Comparison of ENCODE assay signal across 9 cellular contexts in the genomic region with DNA sequence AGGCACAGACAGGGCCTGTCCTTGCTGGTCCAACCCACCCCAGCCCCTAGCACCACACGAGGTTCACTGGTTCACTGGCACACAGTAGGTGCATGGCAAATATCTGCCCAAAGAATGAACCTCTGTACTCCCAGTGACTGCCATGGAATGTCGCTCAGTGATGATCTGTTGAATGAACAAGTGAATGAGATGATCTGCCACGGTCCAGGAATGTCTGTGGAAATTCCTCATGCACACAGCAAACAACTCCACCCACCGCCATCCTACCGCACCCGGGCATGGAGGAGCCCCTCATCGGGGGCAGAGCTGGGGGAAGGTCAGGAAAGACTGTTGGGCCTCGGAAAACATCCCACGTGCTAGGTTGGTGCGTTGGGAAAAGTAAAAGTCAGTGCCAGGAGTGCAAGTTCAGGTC. TPM values are rescaled to one million over a fixed set of nuclear protein-coding genes. Genes with fewer than 3 reads are reported as not detected.
DNase-seq lines count a peak whose midpoint lies in the region; ATAC-seq, FAIRE-seq and TF ChIP-seq lines count a peak whose summit lies in the region.
"Had no signal": no experiment of that assay in that cellular context is flagged by ENCODE, and none has a peak within 500 bp of the region (broad histone marks: within the 10 kb centered on the region; RNA-seq: fewer than 3 reads in every experiment).

No MANE protein-coding gene starts in this region.

- TF ChIP-seq CTCF in BJ (IDR thresholded peaks at IDR 0.05; ENCODE audit: insufficient read depth, low read depth, low read length) (no peak), endothelial cell of umbilical vein (IDR thresholded peaks at IDR 0.05; ENCODE audit: extremely low read depth in 1 of 2, insufficient read depth in 1 of 2, low read depth in 1 of 2, low read length in 2 of 2) (no peak), neural progenitor cell (IDR thresholded peaks at IDR 0.05) (no peak)

- POLR2A ChIA-PET in BJ (lab: Charles Lee) = no interaction called here
- POLR2A ChIA-PET in endothelial cell of umbilical vein (lab: Charles Lee) = interaction anchor here (1.0 to 1.6 kb wide), 3 partner anchors 9 to 17 kb away, joined by 3 to 6 read pairs (median 4); no protein-coding TSS in a partner anchor

- H3K4me1 Mint-ChIP-seq in neural progenitor cell = peaks cover 73% of the 10 kb centered on the region

- H3K4me3 ChIP-seq in BJ (ENCODE audit: low read depth, low read length) (peak overlapping the region; percentile 72), endothelial cell of umbilical vein (replicated peaks in 1 of 3; ENCODE audit: insufficient read depth in 1 of 3, low read depth in 1 of 3, low read length in 3 of 3) (peak overlapping the region; percentile 71 to 88 (median 81)), neural progenitor cell (peak overlapping the region; percentile 82)

- TF ChIP-seq POLR2A in endothelial cell of umbilical vein (IDR thresholded peaks at IDR 0.05; ENCODE audit: low read depth, low read length) = no peak

- H3K9me3 ChIP-seq in endothelial cell of umbilical vein (replicated peaks; ENCODE audit: control insufficient read depth, insufficient read depth, low read length) (no peaks in the 10 kb centered on the region), neural progenitor cell (ENCODE audit: low read depth) (no peaks in the 10 kb centered on the region)

- H2AFZ ChIP-seq in endothelial cell of umbilical vein (ENCODE audit: low read depth, low read length) (no peak overlapping the region), neural progenitor cell (replicated peaks) (no peak overlapping the region)

- peak overlapping the region; percentile 12 for H3K27ac Mint-ChIP-seq in neural progenitor cell

- no peaks in the 10 kb centered on the region for H4K20me1 ChIP-seq in endothelial cell of umbilical vein (replicated peaks; ENCODE audit: control insufficient read depth, extremely low read depth, insufficient read depth, low read length)
- H4K20me1 ChIP-seq in neural progenitor cell (ENCODE audit: low read depth) = peaks cover 43% of the 10 kb centered on the region

- H3K36me3 ChIP-seq in BJ (ENCODE audit: control insufficient read depth, insufficient read depth, low read length) (peaks cover 3% of the 10 kb centered on the region), endothelial cell of umbilical vein (ENCODE audit: control insufficient read depth in 2 of 2, extremely low read depth in 1 of 2, insufficient read depth in 2 of 2, low read length in 2 of 2) (peaks cover 11 to 19% of the 10 kb centered on the region in 2 experiments), neural progenitor cell (no peaks in the 10 kb centered on the region)

- no peaks in the 10 kb centered on the region for H3K9me1 ChIP-seq in endothelial cell of umbilical vein (replicated peaks; ENCODE audit: control insufficient read depth, extremely low read depth, insufficient read depth, low read length)

- H3K79me2 ChIP-seq in endothelial cell of umbilical vein (ENCODE audit: control insufficient read depth, insufficient read depth, low read length) (peaks cover 68% of the 10 kb centered on the region), neural progenitor cell (ENCODE audit: low read depth) (peaks cover 54% of the 10 kb centered on the region)

- H3K4me3 Mint-ChIP-seq in neural progenitor cell = peak overlapping the region; percentile 83

- dilution Hi-C loops in endothelial cell of umbilical vein (cut with MboI; ENCODE audit: extremely low pct_ligation_motif_present, low sequenced_read_pairs) = no loop called here

- H3K9ac ChIP-seq in endothelial cell of umbilical vein (replicated peaks; ENCODE audit: extremely low read depth, insufficient read depth, low read length) (peak overlapping the region; percentile 94), neural progenitor cell (no peak overlapping the region)

- CTCF ChIA-PET in BJ (lab: Yijun Ruan, JAX) = interaction anchor here (1.2 to 1.3 kb wide), 2 partner anchors 16 to 32 kb away, joined by 3 to 6 read pairs; no protein-coding TSS in a partner anchor
- CTCF ChIA-PET in endothelial cell of umbilical vein (lab: Charles Lee) = interaction anchor here (1.0 to 10.8 kb wide), 4 partner anchors 11 to 34 kb away, joined by 3 to 95 read pairs (median 4); no protein-coding TSS in a partner anchor

- H3K4me1 ChIP-seq in endothelial cell of umbilical vein (ENCODE audit: control insufficient read depth, extremely low read depth, insufficient read depth, low read length) (peaks cover 63% of the 10 kb centered on the region), neural progenitor cell (peaks cover 57% of the 10 kb centered on the region)

- peak; percentile 59 for FAIRE-seq in endothelial cell of umbilical vein (lab: Jason Lieb, UNC)

- TSS peak; percentile 11 for BruUV-seq in endothelial cell of umbilical vein (replicated peaks; lab: Mats Ljungman, UMichigan)

- peaks cover 41% of the 10 kb centered on the region for H3F3A ChIP-seq in neural progenitor cell (ENCODE audit: low read depth)

- no peaks in the 10 kb centered on the region for H3K9me3 Mint-ChIP-seq in neural progenitor cell

- peaks cover 3% of the 10 kb centered on the region for H3K27me3 Mint-ChIP-seq in neural progenitor cell (ENCODE audit: insufficient read depth, low read depth)

- intact Hi-C loops in endothelial cell of umbilical vein (cut with micrococcal nuclease) = loop anchor here (5.0 kb wide), 1 partner anchor 153 kb away; a partner anchor contains a TSS

- no peaks in the 10 kb centered on the region for H3K36me3 Mint-ChIP-seq in neural progenitor cell

- ATAC-seq in HG03097 (IDR thresholded peaks at IDR 0.05; ENCODE audit: low FRiP score, unreplicated experiment) = no peak
- ATAC-seq in GM21737 (IDR thresholded peaks at IDR 0.05; ENCODE audit: unreplicated experiment) = no peak

- no peaks in the 10 kb centered on the region for H3K27me3 ChIP-seq in BJ (ENCODE audit: control insufficient read depth, insufficient read depth, low read length)
- H3K27me3 ChIP-seq in endothelial cell of umbilical vein (ENCODE audit: control insufficient read depth in 2 of 2, insufficient read depth in 2 of 2, low read length in 2 of 2) = no peaks in the 10 kb centered on the region
- no peaks in the 10 kb centered on the region for H3K27me3 ChIP-seq in neural progenitor cell

- DNase-seq in BJ (ENCODE audit: low read depth) (no peak), NCI-H460 (ENCODE audit: extremely low read depth, low read depth) (peak; percentile 50), endothelial cell of umbilical vein (ENCODE audit: low read depth, low spot score) (peak; percentile 45), neural progenitor cell (ENCODE audit: low spot score) (no peak), NCI-H1436 treated with DMSO at 0.1 percent for 48 hours (lab: John Stamatoyannopoulos, UW) (no peak), NOMO-1 (lab: John Stamatoyannopoulos, UW; ENCODE audit: unreplicated experiment in 2 of 2) (no peak)
- DNase-seq: NCI-H526 treated with DMSO at 0.1 percent for 48 hours had no signal

- H3K27ac ChIP-seq in endothelial cell of umbilical vein (ENCODE audit: insufficient read depth, low read depth, low read length) (peak overlapping the region; percentile 81), neural progenitor cell (no peak overlapping the region)

- H3K4me2 ChIP-seq in endothelial cell of umbilical vein (ENCODE audit: insufficient read depth, low read length) (peak overlapping the region; percentile 80), neural progenitor cell (peak overlapping the region; percentile 99)

TF ChIP-seq in endothelial cell of umbilical vein, 7 proteins besides CTCF, POLR2A, EP300 and RAD21 (continues in another document):
- TF ChIP-seq MYC (IDR thresholded peaks at IDR 0.05; ENCODE audit: low read depth, low read length) = no peak
- TF ChIP-seq POLR2AphosphoS5 (IDR thresholded peaks at IDR 0.05; ENCODE audit: insufficient read depth, low read depth, low read length) = no peak
- TF ChIP-seq EZH2 (IDR thresholded peaks at IDR 0.05; ENCODE audit: borderline replicate concordance, low read depth, low read length, severe bottlenecking) = no peak
- TF ChIP-seq GATA2 (IDR thresholded peaks at IDR 0.05; ENCODE audit: insufficient read depth, insufficient read length, low read depth, low read length) = no peak
- no peak for TF ChIP-seq JUN (IDR thresholded peaks at IDR 0.05; ENCODE audit: borderline replicate concordance, insufficient read depth, insufficient read length, low read depth)

RNA-seq across cellular contexts. Expression of a gene that starts 1.7 kb away (rescaled TPM):
- 19.3 and 45.1 TPM in 2 replicates for polyA plus RNA-seq in BJ (2011; rRNA removed)
- polyA minus RNA-seq in BJ (2011; rRNA and poly(A)+ RNA removed) = 44.5 and 61.2 TPM in 2 replicates
- total RNA-seq in NCI-H460 (2014; rRNA removed; shearing (Covaris generic)) = 35.5 and 45.4 TPM in 2 replicates
- 85.6 and 89.6 TPM in 2 replicates for polyA plus RNA-seq in NCI-H460 (2014; cell fraction: nucleus; rRNA removed)
- 3,499 and 3,960 TPM in 2 replicates for total RNA-seq in endothelial cell of umbilical vein
- 734 and 849 TPM in 2 replicates for polyA plus RNA-seq in endothelial cell of umbilical vein
- 751 and 1,165 TPM in 2 replicates for polyA plus RNA-seq in endothelial cell of umbilical vein (2011; cell fraction: cytosol; rRNA removed)
- 1,616 and 1,967 TPM in 2 replicates for polyA plus RNA-seq in endothelial cell of umbilical vein (2011; cell fraction: nucleus; rRNA removed)
- polyA plus RNA-seq in endothelial cell of umbilical vein (2012) = 1,500 and 2,412 TPM in 2 replicates
- 1,494 and 1,598 TPM in 2 replicates for polyA minus RNA-seq in endothelial cell of umbilical vein
- polyA minus RNA-seq in endothelial cell of umbilical vein (2011; cell fraction: cytosol; rRNA and poly(A)+ RNA removed) = 16.5 TPM
- polyA minus RNA-seq in endothelial cell of umbilical vein (2011; cell fraction: nucleus; rRNA and poly(A)+ RNA removed) = 1,216 and 2,140 TPM in 2 replicates
- total RNA-seq in neural progenitor cell (ENCODE audit: low replicate concordance) = 6.9 and 23.6 TPM in 2 replicates

RNA-seq across cellular contexts. Expression of a gene that starts 41.4 kb away (rescaled TPM):
- polyA plus RNA-seq in BJ (2011; rRNA removed) (not detected in 2 replicates), endothelial cell of umbilical vein (0.30 and 0.32 TPM in 2 replicates)
- not detected in 2 replicates for polyA minus RNA-seq in BJ (2011; rRNA and poly(A)+ RNA removed)
- total RNA-seq in NCI-H460 (2014; rRNA removed; shearing (Covaris generic)) = not detected in 2 replicates
- not detected in 2 replicates for polyA plus RNA-seq in NCI-H460 (2014; cell fraction: nucleus; rRNA removed)
- total RNA-seq in endothelial cell of umbilical vein (0.48 TPM in 1 of 2 replicates, not detected in the other), neural progenitor cell (ENCODE audit: low replicate concordance) (not detected in 2 replicates)
- polyA plus RNA-seq in endothelial cell of umbilical vein (2011; cell fraction: cytosol; rRNA removed) = 0.10 and 0.20 TPM in 2 replicates
- polyA plus RNA-seq in endothelial cell of umbilical vein (2011; cell fraction: nucleus; rRNA removed) = 0.25 and 0.29 TPM in 2 replicates
- not detected in 2 replicates for polyA plus RNA-seq in endothelial cell of umbilical vein (2012)
- polyA minus RNA-seq in endothelial cell of umbilical vein = 0.39 TPM in 1 of 2 replicates, not detected in the other
- polyA minus RNA-seq in endothelial cell of umbilical vein (2011; cell fraction: cytosol; rRNA and poly(A)+ RNA removed) = not detected
- polyA minus RNA-seq in endothelial cell of umbilical vein (2011; cell fraction: nucleus; rRNA and poly(A)+ RNA removed) = 1.5 TPM in 1 of 2 replicates, not detected in the other

Comparison
In these comparisons a context has a peak if more than half of its experiments do, and no peak if none do; other contexts are left out.
1. DNase-seq: peak in NCI-H460 (single experiment) and endothelial cell of umbilical vein (single experiment); none in BJ (single experiment), neural progenitor cell (single experiment), NCI-H1436 treated with DMSO at 0.1 percent for 48 hours (single experiment) and NOMO-1 (0 of 2).
2. RNA of a gene that starts 1.7 kb away (total RNA-seq): 3,499 to 3,960 TPM in endothelial cell of umbilical vein; 35.5 to 45.4 TPM in NCI-H460 and 6.9 to 23.6 TPM in neural progenitor cell; every median in the first group is over 10 times any median in the second.
3. Peak in every context shown above with its lines, with median percentiles within 50 percentile points of each other: H3K4me3 ChIP-seq.